ENCODE assay signal across 11 cellular contexts in the genomic region with DNA sequence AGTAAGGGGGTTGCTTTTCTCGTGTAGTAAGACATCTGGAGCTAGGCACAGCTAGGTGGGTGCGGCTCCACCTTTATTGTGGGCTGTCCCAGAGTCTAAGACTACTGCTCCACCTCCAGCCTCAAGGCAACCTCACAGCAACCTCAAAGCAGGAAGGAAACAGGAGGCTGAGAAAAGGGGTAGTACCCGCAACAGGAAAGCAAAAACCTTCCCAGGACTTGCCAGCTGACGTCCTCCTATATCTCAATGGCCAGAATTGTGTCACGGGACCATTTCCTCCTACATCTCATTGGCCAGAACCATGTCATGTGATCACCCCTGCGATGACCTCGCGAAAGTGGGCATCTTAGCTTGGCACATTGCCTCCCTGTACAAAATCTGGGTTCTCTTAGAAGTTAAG. TPM values are rescaled to one million over a fixed set of nuclear protein-coding genes. Genes with fewer than 3 reads are reported as not detected.
DNase-seq lines count a peak whose midpoint lies in the region; ATAC-seq lines count a peak whose summit lies in the region.
"Had no signal": no experiment of that assay in that cellular context is flagged by ENCODE, and none has a peak within 500 bp of the region (broad histone marks: within the 10 kb centered on the region; RNA-seq: fewer than 3 reads in every experiment).

No MANE protein-coding gene starts in this region.

- H3K27me3 ChIP-seq in CD4-positive, CD25-positive, alpha-beta regulatory T cell (ENCODE audit: control insufficient read depth, insufficient read depth, low read length) = peaks cover 2% of the 10 kb centered on the region
- no peaks in the 10 kb centered on the region for H3K27me3 ChIP-seq in SJCRH30

- H3K27ac ChIP-seq in CD4-positive, CD25-positive, alpha-beta regulatory T cell (ENCODE audit: insufficient read depth, low read length, poor library complexity, severe bottlenecking) = no peak overlapping the region
- H3K27ac ChIP-seq in SJCRH30 = no peak overlapping the region

- CTCF ChIA-PET in activated CD4-positive, alpha-beta memory T cell treated with anti-CD3 and anti-CD28 coated beads for 36 hours (lab: Charles Lee) = interaction anchor here (0.9 to 1.1 kb wide), 2 partner anchors 21 to 66 kb away, joined by 3 read pairs; no protein-coding TSS in a partner anchor

- H3K4me3 Mint-ChIP-seq in CD4-positive, CD25-positive, alpha-beta regulatory T cell = peak overlapping the region in 3 of 4 donors; percentile 59 to 71 (median 66)
- no peak overlapping the region for H3K4me3 Mint-ChIP-seq in activated CD4-positive, alpha-beta memory T cell treated with anti-CD3 and anti-CD28 coated beads for 36 hours
- H3K4me3 Mint-ChIP-seq in effector memory CD8-positive, alpha-beta T cell = peak overlapping the region; percentile 33 to 40
- H3K4me3 Mint-ChIP-seq: neural crest cell had no signal

- peaks cover 16% of the 10 kb centered on the region for H3K27me3 Mint-ChIP-seq in CD4-positive, CD25-positive, alpha-beta regulatory T cell
- no peaks in the 10 kb centered on the region for H3K27me3 Mint-ChIP-seq in activated CD4-positive, alpha-beta memory T cell treated with anti-CD3 and anti-CD28 coated beads for 36 hours
- no peaks in the 10 kb centered on the region for H3K27me3 Mint-ChIP-seq in effector memory CD8-positive, alpha-beta T cell

- peaks cover 0 to 28% (median 22%) of the 10 kb centered on the region in 4 donors for H3K4me1 Mint-ChIP-seq in CD4-positive, CD25-positive, alpha-beta regulatory T cell
- peaks cover 27% of the 10 kb centered on the region for H3K4me1 Mint-ChIP-seq in activated CD4-positive, alpha-beta memory T cell treated with anti-CD3 and anti-CD28 coated beads for 36 hours (ENCODE audit: low read depth)
- H3K4me1 Mint-ChIP-seq in effector memory CD8-positive, alpha-beta T cell (ENCODE audit: low read depth in 2 of 2) = peaks cover 15 to 20% of the 10 kb centered on the region in 2 donors
- H3K4me1 Mint-ChIP-seq: neural crest cell had no signal

- peak; percentile 50 to 59 for ATAC-seq in CD4-positive, CD25-positive, alpha-beta regulatory T cell (ENCODE audit: low read depth in 2 of 2)
- peak; percentile 69 for ATAC-seq in effector memory CD8-positive, alpha-beta T cell (replicated peaks)

- H3K4me1 ChIP-seq in CD4-positive, CD25-positive, alpha-beta regulatory T cell (ENCODE audit: control insufficient read depth, insufficient read depth, low read length, poor library complexity, severe bottlenecking) = peaks cover 14% of the 10 kb centered on the region
- H3K4me1 ChIP-seq in SJCRH30 = no peaks in the 10 kb centered on the region

- POLR2A ChIA-PET in activated CD4-positive, alpha-beta memory T cell treated with anti-CD3 and anti-CD28 coated beads for 36 hours (lab: Charles Lee) = no interaction called here

- H3K36me3 Mint-ChIP-seq in CD4-positive, CD25-positive, alpha-beta regulatory T cell = no peaks in the 10 kb centered on the region
- peaks cover 2% of the 10 kb centered on the region for H3K36me3 Mint-ChIP-seq in activated CD4-positive, alpha-beta memory T cell treated with anti-CD3 and anti-CD28 coated beads for 36 hours
- H3K36me3 Mint-ChIP-seq in effector memory CD8-positive, alpha-beta T cell (ENCODE audit: insufficient read depth) = peaks cover 12% of the 10 kb centered on the region

- H3K4me3 ChIP-seq in CD4-positive, CD25-positive, alpha-beta regulatory T cell (ENCODE audit: low read depth, low read length) = peak overlapping the region; percentile 46
- no peak overlapping the region for H3K4me3 ChIP-seq in SJCRH30

- peak overlapping the region in 2 of 3 donors; percentile 57 to 77 for H3K27ac Mint-ChIP-seq in CD4-positive, CD25-positive, alpha-beta regulatory T cell
- peak overlapping the region; percentile 43 for H3K27ac Mint-ChIP-seq in activated CD4-positive, alpha-beta memory T cell treated with anti-CD3 and anti-CD28 coated beads for 36 hours
- peak overlapping the region in 1 of 2 donors; percentile 10 for H3K27ac Mint-ChIP-seq in effector memory CD8-positive, alpha-beta T cell

- no peaks in the 10 kb centered on the region for H3K36me3 ChIP-seq in CD4-positive, CD25-positive, alpha-beta regulatory T cell (ENCODE audit: control insufficient read depth, insufficient read depth, low read length)
- H3K36me3 ChIP-seq in SJCRH30 = no peaks in the 10 kb centered on the region

- no peaks in the 10 kb centered on the region for H3K9me3 ChIP-seq in CD4-positive, CD25-positive, alpha-beta regulatory T cell (ENCODE audit: control insufficient read depth in 2 of 2, low read length in 2 of 2)
- no peaks in the 10 kb centered on the region for H3K9me3 ChIP-seq in SJCRH30 (replicated peaks)

- DNase-seq in CD4-positive, CD25-positive, alpha-beta regulatory T cell = peak; percentile 11 to 78 (median 57)
- DNase-seq in NCI-H69 (lab: John Stamatoyannopoulos, UW) = peak; percentile 11
- peak; percentile 58 for DNase-seq in activated CD4-positive, alpha-beta memory T cell treated with anti-CD3 and anti-CD28 coated beads for 36 hours
- peak; percentile 27 to 39 (median 39) for DNase-seq in effector memory CD8-positive, alpha-beta T cell
- DNase-seq in SW480 (ENCODE audit: low spot score) = no peak
- no peak for DNase-seq in SJCRH30
- no peak for DNase-seq in NCI-H526 treated with DMSO at 0.1 percent for 48 hours (lab: John Stamatoyannopoulos, UW)
- DNase-seq in NCI-H2107 treated with DMSO at 0.1 percent for 48 hours (lab: John Stamatoyannopoulos, UW; ENCODE audit: unreplicated experiment) = no peak
- DNase-seq: COR-L47, NCI-H446 treated with DMSO at 0.1 percent for 48 hours had no signal

- no peaks in the 10 kb centered on the region for H3K9me3 Mint-ChIP-seq in CD4-positive, CD25-positive, alpha-beta regulatory T cell
- H3K9me3 Mint-ChIP-seq in activated CD4-positive, alpha-beta memory T cell treated with anti-CD3 and anti-CD28 coated beads for 36 hours = peaks cover 4% of the 10 kb centered on the region
- H3K9me3 Mint-ChIP-seq in effector memory CD8-positive, alpha-beta T cell = no peaks in the 10 kb centered on the region
- H3K9me3 Mint-ChIP-seq: neural crest cell had no signal

- intact Hi-C loops in activated CD4-positive, alpha-beta memory T cell treated with anti-CD3 and anti-CD28 coated beads for 36 hours (cut with micrococcal nuclease) = no loop called here

RNA-seq across cellular contexts. Expression of gene GPR160, which starts 4.3 kb away (rescaled TPM):
- 0.37 TPM for total RNA-seq in CD4-positive, CD25-positive, alpha-beta regulatory T cell
- 1 to 10 TPM; 1.5 to 6.2 (median 4.4) TPM for polyA plus RNA-seq in CD4-positive, CD25-positive, alpha-beta regulatory T cell
- total RNA-seq in activated CD4-positive, alpha-beta memory T cell treated with anti-CD3 and anti-CD28 coated beads for 36 hours = 1 to 10 TPM; 5.7 to 7.0 TPM
- total RNA-seq in SJCRH30 (2014; rRNA removed; shearing (Covaris generic)) = 0.33 and 0.40 TPM in 2 replicates

Comparison
In these comparisons a context has a peak if more than half of its experiments do, and no peak if none do; other contexts are left out.
1. DNase-seq: peak in CD4-positive, CD25-positive, alpha-beta regulatory T cell (3 of 3), NCI-H69 (single experiment), activated CD4-positive, alpha-beta memory T cell treated with anti-CD3 and anti-CD28 coated beads for 36 hours (single experiment) and effector memory CD8-positive, alpha-beta T cell (3 of 3); none in SW480 (single experiment), SJCRH30 (0 of 2), NCI-H526 treated with DMSO at 0.1 percent for 48 hours (single experiment) and NCI-H2107 treated with DMSO at 0.1 percent for 48 hours (single experiment).